In genomic region chr5:174327317-174327864, GRCh38 we compare ENCODE assay signal across 8 cellular contexts.
DNase-seq lines count a peak whose midpoint lies in the region; ATAC-seq and TF ChIP-seq lines count a peak whose summit lies in the region.

No MANE protein-coding gene starts in this region.

- no peaks in the 10 kb centered on the region for H3F3A ChIP-seq in PC-9 (ENCODE audit: insufficient read depth, low read depth)
- peaks cover 4% of the 10 kb centered on the region for H3F3A ChIP-seq in smooth muscle cell (ENCODE audit: low read depth)

- no peaks in the 10 kb centered on the region for H3K9me2 ChIP-seq in PC-9 (ENCODE audit: insufficient read depth)

- TF ChIP-seq POLR2A in heart left ventricle (IDR thresholded peaks at IDR 0.05) (no peak), vagina (IDR thresholded peaks at IDR 0.05) (no peak)

- H3K27me3 ChIP-seq in PC-9 (ENCODE audit: insufficient read depth, low read depth): peaks cover 70% of the 10 kb centered on the region
- H3K27me3 ChIP-seq in heart left ventricle: peaks cover 0 to 42% (median 4%) of the 10 kb centered on the region in 9 donors
- no peaks in the 10 kb centered on the region for H3K27me3 ChIP-seq in smooth muscle cell (ENCODE audit: low read depth)
- H3K27me3 ChIP-seq in vagina: no peaks in the 10 kb centered on the region

- H3K27ac ChIP-seq in PC-9 (no peak overlapping the region), heart left ventricle (no peak overlapping the region), smooth muscle cell (ENCODE audit: low read depth) (peak overlapping the region; percentile 44), vagina (no peak overlapping the region)

- DNase-seq in activated T-cell treated with anti-CD3 and anti-CD28 coated beads for 4 hours (peak; percentile 14), HUDEP-2 (lab: John Stamatoyannopoulos, UW; ENCODE audit: unreplicated experiment in 76 of 76) (peak in 63 of 76 experiments; percentile 4 to 75 (median 40)), PC-9 (peak in 1 of 2 experiments; percentile 68), heart left ventricle (peak in 4 of 5 donors; percentile 29 to 78 (median 60)), smooth muscle cell (lab: John Stamatoyannopoulos, UW; ENCODE audit: unreplicated experiment) (peak; percentile 19), vagina (ENCODE audit: extremely low spot score in 2 of 2) (no peak)
- no peak for DNase-seq in activated T-cell treated with anti-CD3 and anti-CD28 coated beads, Interleukin-2, amount 50 U/mL, for 1 hour
- peak; percentile 17 for DNase-seq in activated gamma-delta T cell treated with anti-CD3 and anti-CD28 coated beads, Interleukin-2, amount 50 U/mL, for 16 hours (ENCODE audit: low read depth)

- 34 to 38% (median 37%) methylated on average over 10 of the region's 10 CpGs for WGBS in heart left ventricle, 4 donors
- 31% methylated on average over 10 of the region's 10 CpGs for WGBS in smooth muscle cell (ENCODE audit: low lambda C conversion rate)

- peak; percentile 15 to 84 (median 67) for ATAC-seq in heart left ventricle

- POLR2A ChIA-PET in PC-9 (lab: Charles Lee; ENCODE audit: unreplicated experiment): no interaction called here

- H3K4me2 ChIP-seq in PC-9: no peak overlapping the region
- H3K4me2 ChIP-seq in smooth muscle cell: peak overlapping the region; percentile 9

- no peak overlapping the region for H3K4me3 ChIP-seq in PC-9
- no peak overlapping the region for H3K4me3 ChIP-seq in heart left ventricle
- no peak overlapping the region for H3K4me3 ChIP-seq in smooth muscle cell
- no peak overlapping the region for H3K4me3 ChIP-seq in vagina

- no peaks in the 10 kb centered on the region for H3K9me3 ChIP-seq in PC-9 (ENCODE audit: insufficient read depth, low read depth)
- H3K9me3 ChIP-seq in heart left ventricle: no peaks in the 10 kb centered on the region
- H3K9me3 ChIP-seq in smooth muscle cell (replicated peaks; ENCODE audit: low read depth): no peaks in the 10 kb centered on the region
- H3K9me3 ChIP-seq in vagina: no peaks in the 10 kb centered on the region

- CTCF ChIA-PET in PC-9 (lab: Charles Lee): interaction anchor here (0.7 to 0.8 kb wide), 2 partner anchors 92 to 665 kb away, joined by 3 to 6 read pairs; no protein-coding TSS in a partner anchor

- H4K20me1 ChIP-seq in PC-9 (ENCODE audit: insufficient read depth) (no peaks in the 10 kb centered on the region), smooth muscle cell (ENCODE audit: low read depth) (no peaks in the 10 kb centered on the region)

- TF ChIP-seq CTCF in PC-9 (conservative IDR thresholded peaks at IDR 0.05) (peak; percentile 90), heart left ventricle (IDR thresholded peaks at IDR 0.05) (peak; percentile 43 to 72 (median 62)), smooth muscle cell (IDR thresholded peaks at IDR 0.05; ENCODE audit: borderline replicate concordance, insufficient read depth, poor library complexity, severe bottlenecking) (peak; percentile 93), vagina (IDR thresholded peaks at IDR 0.05) (peak in 1 of 3 experiments; percentile 21)

- no peaks in the 10 kb centered on the region for H3K36me3 ChIP-seq in PC-9 (ENCODE audit: low read depth)
- H3K36me3 ChIP-seq in heart left ventricle: no peaks in the 10 kb centered on the region
- no peaks in the 10 kb centered on the region for H3K36me3 ChIP-seq in smooth muscle cell (ENCODE audit: low read depth)
- no peaks in the 10 kb centered on the region for H3K36me3 ChIP-seq in vagina

- H3K9ac ChIP-seq in smooth muscle cell (ENCODE audit: low read depth): peak overlapping the region; percentile 15

- intact Hi-C loops in PC-9 (cut with micrococcal nuclease; ENCODE audit: unreplicated experiment): loop anchor here (1.0 to 2.0 kb wide), 3 partner anchors 92 to 609 kb away; no protein-coding TSS in a partner anchor
- intact Hi-C loops in heart left ventricle (cut with DNase I): loop anchor here in 5 of 10 donors (5.0 to 10.0 kb wide), 4 partner anchors 90 to 607 kb away; no protein-coding TSS in a partner anchor
- intact Hi-C loops in vagina (cut with DNase I): loop anchor here (5.0 kb wide), 1 partner anchor 290 kb away; no protein-coding TSS in a partner anchor

- no TSS peak for BruUV-seq in PC-9 (replicated peaks; lab: Mats Ljungman, UMichigan)

- H3K4me1 ChIP-seq in PC-9 (replicated peaks; ENCODE audit: insufficient read depth): no peaks in the 10 kb centered on the region
- no peaks in the 10 kb centered on the region for H3K4me1 ChIP-seq in heart left ventricle
- H3K4me1 ChIP-seq in smooth muscle cell (ENCODE audit: low read depth): peaks cover 21% of the 10 kb centered on the region
- no peaks in the 10 kb centered on the region for H3K4me1 ChIP-seq in vagina

- H2AFZ ChIP-seq in PC-9: no peak overlapping the region
- no peak overlapping the region for H2AFZ ChIP-seq in smooth muscle cell (ENCODE audit: low read depth)

- H3K79me2 ChIP-seq in PC-9 (ENCODE audit: low read depth) (no peaks in the 10 kb centered on the region), smooth muscle cell (ENCODE audit: low read depth) (no peaks in the 10 kb centered on the region)

Comparison
In these comparisons a context has a peak if more than half of its experiments do, and no peak if none do; other contexts are left out.
1. DNase-seq: peak in activated T-cell treated with anti-CD3 and anti-CD28 coated beads for 4 hours (single experiment), HUDEP-2 (63 of 76), activated gamma-delta T cell treated with anti-CD3 and anti-CD28 coated beads, Interleukin-2, amount 50 U/mL, for 16 hours (single experiment), heart left ventricle (4 of 5) and smooth muscle cell (single experiment); none in activated T-cell treated with anti-CD3 and anti-CD28 coated beads, Interleukin-2, amount 50 U/mL, for 1 hour (single experiment) and vagina (0 of 2).